ENCODE assay signal across 8 cellular contexts in genomic region chr7:114889646-114890285, GRCh38. TPM values are rescaled to one million over a fixed set of nuclear protein-coding genes. Genes with fewer than 3 reads are reported as not detected.
DNase-seq lines count a peak whose midpoint lies in the region; ATAC-seq and TF ChIP-seq lines count a peak whose summit lies in the region.

No MANE protein-coding gene starts in this region.

- CTCF ChIA-PET in activated CD4-positive, alpha-beta T cell treated with anti-CD3 and anti-CD28 coated beads for 36 hours (lab: Charles Lee): interaction anchor here (0.5 to 1.9 kb wide), 2 partner anchors 23 to 150 kb away, joined by 4 to 5 read pairs; no protein-coding TSS in a partner anchor
- CTCF ChIA-PET in activated B cell treated with CpG ODN at 0.5 μM for 24 hours (lab: Charles Lee): interaction anchor here (1.0 kb wide), 1 partner anchor 25 kb away, joined by 3 read pairs; no protein-coding TSS in a partner anchor

- peaks cover 9% of the 10 kb centered on the region for H3K9me3 Mint-ChIP-seq in activated CD4-positive, alpha-beta T cell treated with anti-CD3 and anti-CD28 coated beads for 36 hours (ENCODE audit: low read depth)
- H3K9me3 Mint-ChIP-seq in activated B cell treated with CpG ODN at 0.5 μM for 24 hours: peaks cover 2% of the 10 kb centered on the region

- H3K4me3 ChIP-seq in kidney epithelial cell (ENCODE audit: low read depth, low read length): no peak overlapping the region

- DNase-seq in activated CD4-positive, alpha-beta T cell treated with anti-CD3 and anti-CD28 coated beads for 36 hours: peak; percentile 14
- DNase-seq in activated CD4-positive, alpha-beta T cell treated with anti-CD3 and anti-CD28 coated beads, Interleukin-2, amount 50 U/mL, for 48 hours: no peak
- DNase-seq in activated B cell treated with CpG ODN at 0.5 μM for 24 hours (no peak), kidney epithelial cell (ENCODE audit: low read depth) (peak; percentile 100), posterior vena cava (ENCODE audit: low spot score) (no peak), NCI-H526 treated with DMSO at 0.1 percent for 48 hours (lab: John Stamatoyannopoulos, UW) (no peak)

- intact Hi-C loops in activated CD4-positive, alpha-beta T cell treated with anti-CD3 and anti-CD28 coated beads for 36 hours (cut with DNase I, micrococcal nuclease): loop anchor here (1.0 to 2.0 kb wide), 4 partner anchors 27 to 56 kb away; no protein-coding TSS in a partner anchor
- intact Hi-C loops in activated B cell treated with CpG ODN at 0.5 μM for 24 hours (cut with micrococcal nuclease): loop anchor here (1.0 kb wide), 2 partner anchors 27 to 42 kb away; no protein-coding TSS in a partner anchor
- intact Hi-C loops in posterior vena cava (cut with DNase I): loop anchor here in 1 of 2 donors (1.0 kb wide), 1 partner anchor 29 kb away; no protein-coding TSS in a partner anchor

- POLR2A ChIA-PET in activated CD4-positive, alpha-beta T cell treated with anti-CD3 and anti-CD28 coated beads for 36 hours (lab: Charles Lee): interaction anchor here (1.0 kb wide), 1 partner anchor 33 kb away, joined by 4 read pairs; no protein-coding TSS in a partner anchor
- POLR2A ChIA-PET in activated B cell treated with CpG ODN at 0.5 μM for 24 hours (lab: Charles Lee): interaction anchor here (0.6 to 1.4 kb wide), 5 partner anchors 28 to 385 kb away, joined by 3 to 6 read pairs (median 4); partner anchors contain the start of gene MDFIC

- H3K36me3 Mint-ChIP-seq in activated CD4-positive, alpha-beta T cell treated with anti-CD3 and anti-CD28 coated beads for 36 hours (ENCODE audit: low read depth): no peaks in the 10 kb centered on the region
- no peaks in the 10 kb centered on the region for H3K36me3 Mint-ChIP-seq in activated B cell treated with CpG ODN at 0.5 μM for 24 hours (ENCODE audit: low read depth)

- H3K36me3 ChIP-seq in kidney epithelial cell (ENCODE audit: control insufficient read depth, insufficient read depth, low read length): no peaks in the 10 kb centered on the region

- H3K27ac Mint-ChIP-seq in activated CD4-positive, alpha-beta T cell treated with anti-CD3 and anti-CD28 coated beads for 36 hours: peak overlapping the region; percentile 75
- H3K27ac Mint-ChIP-seq in activated B cell treated with CpG ODN at 0.5 μM for 24 hours: peak overlapping the region; percentile 2

- peak; percentile 99 for ATAC-seq in activated CD4-positive, alpha-beta T cell treated with anti-CD3 and anti-CD28 coated beads for 36 hours
- ATAC-seq in HG03196 (IDR thresholded peaks at IDR 0.05; ENCODE audit: unreplicated experiment) (peak; percentile 78), activated B cell treated with CpG ODN at 0.5 μM for 24 hours (ENCODE audit: low read depth) (peak; percentile 97), HG03095 (IDR thresholded peaks at IDR 0.05; ENCODE audit: unreplicated experiment) (no peak)

- peaks cover 44% of the 10 kb centered on the region for H3K4me1 Mint-ChIP-seq in activated CD4-positive, alpha-beta T cell treated with anti-CD3 and anti-CD28 coated beads for 36 hours
- peaks cover 8% of the 10 kb centered on the region for H3K4me1 Mint-ChIP-seq in activated B cell treated with CpG ODN at 0.5 μM for 24 hours

- H3K4me3 Mint-ChIP-seq in activated CD4-positive, alpha-beta T cell treated with anti-CD3 and anti-CD28 coated beads for 36 hours: no peak overlapping the region
- H3K4me3 Mint-ChIP-seq in activated B cell treated with CpG ODN at 0.5 μM for 24 hours: no peak overlapping the region

- H3K27me3 ChIP-seq in kidney epithelial cell (ENCODE audit: control insufficient read depth, insufficient read depth, low read length): no peaks in the 10 kb centered on the region

- H3K27me3 Mint-ChIP-seq in activated CD4-positive, alpha-beta T cell treated with anti-CD3 and anti-CD28 coated beads for 36 hours: no peaks in the 10 kb centered on the region
- no peaks in the 10 kb centered on the region for H3K27me3 Mint-ChIP-seq in activated B cell treated with CpG ODN at 0.5 μM for 24 hours

- TF ChIP-seq CTCF in activated B cell treated with CpG ODN at 0.5 μM for 24 hours (IDR thresholded peaks at IDR 0.05) (no peak), kidney epithelial cell (IDR thresholded peaks at IDR 0.05; ENCODE audit: insufficient read depth, low read length, poor library complexity, severe bottlenecking) (no peak)

RNA-seq across cellular contexts. Expression of gene MDFIC, which starts 32.1 kb away (rescaled TPM):
- 100 to 1,000 TPM in 1 of 2 experiments, 10 to 100 TPM in 1; 68.4 to 113 TPM for total RNA-seq in activated CD4-positive, alpha-beta T cell treated with anti-CD3 and anti-CD28 coated beads for 36 hours
- total RNA-seq in activated B cell treated with CpG ODN at 0.5 μM for 24 hours (139 and 160 TPM in 2 replicates), kidney epithelial cell (8.3 and 9.7 TPM in 2 replicates), posterior vena cava (10 to 100 TPM; 27.0 to 28.7 TPM)

Comparison
In these comparisons a context has a peak if more than half of its experiments do, and no peak if none do; other contexts are left out.
1. DNase-seq: peak in activated CD4-positive, alpha-beta T cell treated with anti-CD3 and anti-CD28 coated beads for 36 hours (single experiment) and kidney epithelial cell (single experiment); none in activated CD4-positive, alpha-beta T cell treated with anti-CD3 and anti-CD28 coated beads, Interleukin-2, amount 50 U/mL, for 48 hours (0 of 2), activated B cell treated with CpG ODN at 0.5 μM for 24 hours (single experiment), posterior vena cava (single experiment) and NCI-H526 treated with DMSO at 0.1 percent for 48 hours (single experiment).